Comparison of ENCODE assay signal across 25 cellular contexts in genomic region chr1:172931340-172931739, GRCh38.
"Had no signal": no experiment of that assay in that cellular context is flagged by ENCODE, and none has a peak within 500 bp of the region (broad histone marks: within the 10 kb centered on the region; RNA-seq: fewer than 3 reads in every experiment).

No MANE protein-coding gene starts in this region.

- H3K9me3 ChIP-seq: adrenal gland, breast epithelium, Peyer's patch had no signal

- H3K36me3 ChIP-seq: adrenal gland, breast epithelium, Peyer's patch had no signal

- DNase-seq: activated CD4-positive, alpha-beta T cell treated with anti-CD3 and anti-CD28 coated beads for 48 hours; activated CD4-positive, alpha-beta T cell treated with anti-CD3 and anti-CD28 coated beads, Interleukin-2, amount 50 U/mL, for 4 hours; activated CD4-positive, CD25-positive, alpha-beta regulatory T cell treated with anti-CD3 and anti-CD28 coated beads, Interleukin-2, amount 50 U/mL, for 72 hours; activated CD8-positive, alpha-beta memory T cell treated with anti-CD3 and anti-CD28 coated beads, Interleukin-2, amount 50 U/mL, for 48 hours; activated CD8-positive, alpha-beta T cell treated with anti-CD3 and anti-CD28 coated beads, Interleukin-2, amount 10 ng/mL, durations not matched to agents 7 days and 5 days; activated naive CD4-positive, alpha-beta T cell treated with anti-CD3 and anti-CD28 coated beads, Interleukin-2, amount 50 U/mL, for 16 hours; activated naive CD8-positive, alpha-beta T cell treated with anti-CD3 and anti-CD28 coated beads, Interleukin-2, amount 10 ng/mL, durations not matched to agents 7 days and 5 days; activated T-cell treated with anti-CD3 and anti-CD28 coated beads, Interleukin-2, amount 50 U/mL, for 1 hour; adrenal gland; anterior cingulate cortex; caudate nucleus; NCI-H1092; NCI-H1417; NCI-H1930; NCI-H2107; NCI-H510A treated with DMSO at 0.1 percent for 48 hours; NCI-H69; NK-92 treated with Interleukin-12 subunit alpha and Interleukin-12 subunit beta, amount 100 ng/mL, for 24 hours; Peyer's patch; Right ventricle myocardium superior; T-helper 17 cell; T-helper 9 cell had no signal

- H3K27me3 ChIP-seq: adrenal gland, breast epithelium, Peyer's patch had no signal

- H3K27ac ChIP-seq: adrenal gland, breast epithelium, Peyer's patch, RWPE1 had no signal

- H3K4me3 ChIP-seq: adrenal gland, breast epithelium, Peyer's patch had no signal

- ATAC-seq: activated CD8-positive, alpha-beta T cell treated with anti-CD3 and anti-CD28 coated beads, Interleukin-2, amount 10 ng/mL, durations not matched to agents 7 days and 5 days; T-helper 17 cell; WTC11 had no signal

- H3K4me1 ChIP-seq: breast epithelium, Peyer's patch had no signal
